Comparison of ENCODE assay signal across 11 cellular contexts in genomic region chr2:238846503-238847431, GRCh38. TPM values are rescaled to one million over a fixed set of nuclear protein-coding genes. Genes with fewer than 3 reads are reported as not detected.
A peak's percentile ranks its signal among the peaks of the same experiment; 100 is the strongest.
DNase-seq lines count a peak whose midpoint lies in the region; ATAC-seq and TF ChIP-seq lines count a peak whose summit lies in the region.
"Had no signal": no experiment of that assay in that cellular context is flagged by ENCODE, and none has a peak within 500 bp of the region (broad histone marks: within the 10 kb centered on the region; RNA-seq: fewer than 3 reads in every experiment).

No MANE protein-coding gene starts in this region.

- peak overlapping the region; percentile 85 for H2AFZ ChIP-seq in neuronal stem cell (ENCODE audit: low read length)

- H2AK5ac ChIP-seq in neuronal stem cell (ENCODE audit: low read depth, low read length) = peak overlapping the region; percentile 64

- H4K91ac ChIP-seq in neuronal stem cell (ENCODE audit: low read depth, low read length, poor library complexity) = no peak overlapping the region

- TF ChIP-seq POLR2A in heart left ventricle (IDR thresholded peaks at IDR 0.05) = no peak

- peak overlapping the region; percentile 60 for H2BK5ac ChIP-seq in neuronal stem cell (ENCODE audit: low read length)

- 3 to 7% (median 4%) methylated on average over 36 to 94 of the region's 94 CpGs for WGBS in heart left ventricle, 4 donors
- no CpG with 5 or more reads among the region's 94 CpGs for WGBS in neuronal stem cell (ENCODE audit: extremely low coverage in 2 of 2, insufficient read length in 2 of 2, insufficient replicate concordance in 1 of 2), 2 donors

- H3K36me3 ChIP-seq in A673 (ENCODE audit: insufficient read depth, low read length, poor library complexity, severe bottlenecking) (no peaks in the 10 kb centered on the region), heart left ventricle (no peaks in the 10 kb centered on the region), neuronal stem cell (replicated peaks in 1 of 2; ENCODE audit: control insufficient read depth in 2 of 2, insufficient read depth in 2 of 2, low read length in 2 of 2) (no peaks in the 10 kb centered on the region)

- no peak for DNase-seq in A673 (ENCODE audit: low spot score)
- DNase-seq in amniotic epithelial cell (ENCODE audit: low read depth) = peak; percentile 38
- peak in 1 of 5 donors; percentile 13 for DNase-seq in heart left ventricle
- DNase-seq in neuronal stem cell (ENCODE audit: low spot score) = no peak
- no peak for DNase-seq in NCI-H2081 (lab: John Stamatoyannopoulos, UW)
- no peak for DNase-seq in inferior parietal cortex (ENCODE audit: extremely low spot score)
- no peak for DNase-seq in activated effector memory CD4-positive, alpha-beta T cell treated with anti-CD3 and anti-CD28 coated beads, Interleukin-2, amount 50 U/mL, for 16 hours
- DNase-seq in NCI-H524 treated with DMSO at 0.1 percent for 48 hours (lab: John Stamatoyannopoulos, UW) = no peak
- DNase-seq: CD4-positive, CD25-positive, alpha-beta regulatory T cell; NCI-H1092 treated with DMSO at 0.1 percent for 48 hours; T-helper 1 cell had no signal

- peak overlapping the region; percentile 42 for H3K4ac ChIP-seq in neuronal stem cell (ENCODE audit: low read length)

- peak overlapping the region; percentile 90 for H3K18ac ChIP-seq in neuronal stem cell (ENCODE audit: low read length)

- H3K4me2 ChIP-seq in neuronal stem cell (ENCODE audit: insufficient read depth, low read length, poor library complexity, severe bottlenecking) = peak overlapping the region; percentile 88

- H3K4me3 ChIP-seq in A673 (ENCODE audit: low read depth, low read length, poor library complexity, severe bottlenecking) = peak overlapping the region; percentile 40
- H3K4me3 ChIP-seq in heart left ventricle = peak overlapping the region; percentile 29 to 69 (median 56)
- H3K4me3 ChIP-seq in neuronal stem cell (ENCODE audit: low read length in 2 of 2) = peak overlapping the region in 1 of 2 donors; percentile 63

- peak overlapping the region; percentile 36 for H3K9ac ChIP-seq in neuronal stem cell (ENCODE audit: low read depth, low read length, poor library complexity)

- no peak overlapping the region for H3K27ac ChIP-seq in A673 (ENCODE audit: low read depth, low read length, poor library complexity, severe bottlenecking)
- peak overlapping the region in 8 of 12 donors; percentile 12 to 92 (median 66) for H3K27ac ChIP-seq in heart left ventricle
- no peak overlapping the region for H3K27ac ChIP-seq in neuronal stem cell (replicated peaks; ENCODE audit: low read length)

- no peaks in the 10 kb centered on the region for H3K79me1 ChIP-seq in neuronal stem cell (ENCODE audit: low read depth, low read length)

- H3K27me3 ChIP-seq in A673 (replicated peaks; ENCODE audit: insufficient read depth, low read depth, low read length, poor library complexity) = peaks cover 85% of the 10 kb centered on the region
- peaks cover 25 to 92% (median 56%) of the 10 kb centered on the region in 9 donors for H3K27me3 ChIP-seq in heart left ventricle
- peaks cover 38 to 85% (median 71%) of the 10 kb centered on the region in 3 experiments for H3K27me3 ChIP-seq in neuronal stem cell (ENCODE audit: control insufficient read depth in 3 of 3, insufficient read depth in 3 of 3, low read depth in 1 of 3, low read length in 3 of 3)

- CTCF ChIA-PET in A673 (lab: Charles Lee) = no interaction called here

- intact Hi-C loops in A673 (cut with micrococcal nuclease; ENCODE audit: unreplicated experiment) (no loop called here), heart left ventricle (cut with DNase I) (no loop called here)

- ATAC-seq in heart left ventricle = peak in 3 of 4 donors; percentile 41 to 72 (median 66)

- peak overlapping the region; percentile 97 for H2BK15ac ChIP-seq in neuronal stem cell (ENCODE audit: low read length)

- POLR2A ChIA-PET in A673 (lab: Charles Lee; ENCODE audit: low non-redundant PET) = no interaction called here

- H3K4me1 ChIP-seq in A673 (ENCODE audit: insufficient read depth, low read length, poor library complexity, severe bottlenecking) (peaks cover 3% of the 10 kb centered on the region), heart left ventricle (peaks cover 0 to 34% (median 0%) of the 10 kb centered on the region in 12 donors), neuronal stem cell (ENCODE audit: control insufficient read depth in 2 of 2, insufficient read depth in 1 of 2, low read depth in 1 of 2, low read length in 2 of 2) (peaks cover 0 to 4% of the 10 kb centered on the region in 2 donors)

- no TSS peak for BruUV-seq in A673 (replicated peaks; lab: Mats Ljungman, UMichigan)

- H4K8ac ChIP-seq in neuronal stem cell (ENCODE audit: low read depth, low read length) = no peak overlapping the region

- peak overlapping the region; percentile 79 for H2BK12ac ChIP-seq in neuronal stem cell (ENCODE audit: low read length)

- H3K9me3 ChIP-seq in A673 (ENCODE audit: low read depth, low read length, poor library complexity, severe bottlenecking) = no peaks in the 10 kb centered on the region
- no peaks in the 10 kb centered on the region for H3K9me3 ChIP-seq in heart left ventricle
- no peaks in the 10 kb centered on the region for H3K9me3 ChIP-seq in neuronal stem cell (replicated peaks in 1 of 2; ENCODE audit: control insufficient read depth in 2 of 2, insufficient read depth in 1 of 2, low read depth in 1 of 2, low read length in 2 of 2)

- no peak overlapping the region for H2BK120ac ChIP-seq in neuronal stem cell (ENCODE audit: low read depth, low read length)

- H3K14ac ChIP-seq in neuronal stem cell (ENCODE audit: low read length) = no peak overlapping the region

- peak overlapping the region; percentile 57 for H3K23ac ChIP-seq in neuronal stem cell (ENCODE audit: low read depth, low read length, poor library complexity)

- TF ChIP-seq CTCF in A673 (conservative IDR thresholded peaks at IDR 0.05; ENCODE audit: low read depth, low read length) (no peak), heart left ventricle (IDR thresholded peaks at IDR 0.05) (no peak)

RNA-seq across cellular contexts. Expression of gene TWIST2, which starts 1.1 kb away (rescaled TPM):
- total RNA-seq in A673 (2021) (not detected in 2 replicates), heart left ventricle (10 to 100 TPM in 1 of 9 donors, 1 to 10 TPM in 3, under 1 TPM in 5; 0.39 to 10.9 (median 0.92) TPM)
- 1 to 10 TPM; 1.4 to 2.8 TPM for polyA plus RNA-seq in heart left ventricle
- polyA plus RNA-seq in neuronal stem cell (2013, experiment 1 of 2) = 2.1 TPM
- polyA plus RNA-seq in neuronal stem cell (2013, experiment 2 of 2) = 2.4 TPM
- total RNA-seq: CD4-positive, CD25-positive, alpha-beta regulatory T cell had no signal
- polyA plus RNA-seq: CD4-positive, CD25-positive, alpha-beta regulatory T cell had no signal

Comparison
In these comparisons a context has a peak if more than half of its experiments do, and no peak if none do; other contexts are left out.
1. H3K27ac ChIP-seq: peak in heart left ventricle (8 of 12); none in A673 (single experiment) and neuronal stem cell (single experiment).